Comparison of ENCODE assay signal across 1 cellular context in the genomic region with DNA sequence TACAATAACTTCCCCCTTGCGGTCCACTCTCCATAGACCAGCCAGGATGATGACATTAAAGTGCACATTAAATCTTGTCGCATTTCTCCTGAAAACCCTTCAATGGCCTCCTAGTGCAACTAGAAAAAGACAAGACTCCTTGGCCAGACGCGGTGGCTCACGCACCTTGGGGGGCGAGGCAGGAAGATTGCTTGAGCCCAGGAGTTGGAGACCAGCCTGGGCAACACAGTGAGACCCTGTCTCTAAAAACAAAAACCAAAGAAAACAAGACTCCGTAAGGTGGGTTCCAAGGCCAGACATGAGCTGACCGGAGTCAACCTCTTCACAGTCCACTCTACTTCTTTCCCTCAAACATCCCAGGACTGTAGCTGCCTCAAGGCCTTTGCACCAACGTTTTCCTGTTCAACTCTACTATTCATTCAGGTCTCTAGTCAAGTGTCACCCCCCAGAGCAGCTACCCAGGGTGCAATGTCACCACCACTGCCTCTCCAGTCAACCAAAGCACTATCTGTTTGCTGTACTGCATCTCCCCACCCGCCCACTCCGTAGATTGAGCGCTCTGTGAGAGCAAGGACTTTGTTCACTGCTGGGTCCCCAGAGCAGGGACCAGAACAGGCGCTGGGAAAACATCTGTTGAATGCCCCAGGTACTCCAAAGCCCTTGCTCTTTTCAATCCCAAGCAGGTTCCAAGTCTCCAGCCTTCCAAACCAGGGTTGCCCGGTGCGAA.
TF ChIP-seq lines count a peak whose summit lies in the region.

No MANE protein-coding gene starts in this region.

TF ChIP-seq in GM12878, 131 proteins besides CTCF, POLR2A, EP300 and RAD21:
- TF ChIP-seq NRF1 (conservative IDR thresholded peaks at IDR 0.05; ENCODE audit: low read depth, low read length) (no peak), MEF2B (IDR thresholded peaks at IDR 0.05; ENCODE audit: partially characterized antibody, poor library complexity, severe bottlenecking) (peak; percentile 12), TCF3 (IDR thresholded peaks at IDR 0.05; ENCODE audit: borderline replicate concordance, insufficient read depth, low read depth, low read length) (0 out of 2 replicates have a peak, but pooled peaks have one; percentile 3), FOS (IDR thresholded peaks at IDR 0.05; ENCODE audit: borderline replicate concordance, extremely low read depth, insufficient read length) (no peak), DPF2 (IDR thresholded peaks at IDR 0.05) (0 out of 2 replicates have a peak, but pooled peaks have one; percentile 39)
